In the genomic region with DNA sequence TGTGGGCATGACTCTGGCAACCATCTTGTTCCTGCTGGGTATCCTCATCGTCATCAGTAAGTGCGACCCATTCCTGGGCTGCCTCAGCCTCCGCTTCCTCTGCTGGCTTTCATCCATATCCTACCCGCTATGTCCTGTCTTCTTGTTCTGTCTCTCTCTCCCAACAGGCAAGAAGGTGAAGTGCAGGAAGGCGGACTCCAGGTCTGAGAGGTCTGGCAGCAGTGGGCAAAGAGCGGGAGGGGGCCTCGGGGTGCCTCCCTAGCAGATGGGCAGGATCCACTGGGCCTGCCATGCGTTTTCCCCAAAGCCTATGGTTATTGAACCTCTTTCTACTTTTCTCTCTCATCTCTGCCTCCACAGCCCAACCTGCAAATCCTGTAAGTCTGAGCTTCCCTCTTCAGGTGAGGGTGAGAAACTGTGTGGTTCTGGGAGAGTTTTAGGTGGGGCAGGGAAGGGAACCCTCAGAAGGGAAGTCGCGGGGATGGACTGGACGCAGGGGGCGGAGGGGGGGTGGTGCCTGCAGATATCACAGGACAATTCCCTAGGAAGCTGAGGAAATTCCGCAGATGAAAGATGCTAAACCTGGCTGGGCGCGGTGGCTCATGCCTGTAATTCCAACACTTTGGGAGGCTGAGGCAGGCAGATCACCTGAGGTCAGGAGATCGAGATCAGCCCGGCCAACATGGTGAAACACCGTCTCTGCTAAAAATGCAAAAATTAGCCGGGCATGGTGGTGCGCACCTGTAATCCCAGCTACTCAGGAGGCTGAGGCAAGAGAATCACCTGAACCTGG, we compare ENCODE assay signal across 27 cellular contexts. TPM values are rescaled to one million over a fixed set of nuclear protein-coding genes. Genes with fewer than 3 reads are reported as not detected.
DNase-seq lines count a peak whose midpoint lies in the region; ATAC-seq and TF ChIP-seq lines count a peak whose summit lies in the region.
"Had no signal": no experiment of that assay in that cellular context is flagged by ENCODE, and none has a peak within 500 bp of the region (broad histone marks: within the 10 kb centered on the region; RNA-seq: fewer than 3 reads in every experiment).

No MANE protein-coding gene starts in this region.

- H3K4me1 ChIP-seq in osteoblast (ENCODE audit: insufficient read depth, low read length): peaks cover 13% of the 10 kb centered on the region

- H3K4me3 Mint-ChIP-seq in T-helper 17 cell: peak overlapping the region; percentile 31

- H3K36me3 Mint-ChIP-seq in T-helper 17 cell (ENCODE audit: low read depth): peaks cover 7% of the 10 kb centered on the region

- H3K36me3 ChIP-seq in osteoblast (ENCODE audit: insufficient read depth, low read length): no peaks in the 10 kb centered on the region
- H3K36me3 ChIP-seq: cardiac muscle cell, esophagus muscularis mucosa had no signal

- no peaks in the 10 kb centered on the region for H4K20me1 ChIP-seq in osteoblast (ENCODE audit: insufficient read depth, low read length)

- ATAC-seq in T-helper 17 cell: no peak
- ATAC-seq: activated T-cell treated with anti-CD3 and anti-CD28 coated beads, Interleukin-2, amount 50 U/mL, for 72 hours; left colon had no signal

- peak overlapping the region; percentile 32 for H3K27ac Mint-ChIP-seq in T-helper 17 cell
- H3K27ac Mint-ChIP-seq: activated CD4-positive, alpha-beta T cell treated with anti-CD3 and anti-CD28 coated beads, Interleukin-2, amount 10 ng/mL, durations not matched to agents 24 days and 14 days; activated T-cell treated with anti-CD3 and anti-CD28 coated beads, Interleukin-2, amount 50 U/mL, for 72 hours; memory B cell had no signal

- H3K9me3 ChIP-seq in T-helper 17 cell (ENCODE audit: control insufficient read depth, low read length, poor library complexity, severe bottlenecking) (no peaks in the 10 kb centered on the region), osteoblast (ENCODE audit: low read depth, low read length) (no peaks in the 10 kb centered on the region)
- H3K9me3 ChIP-seq: esophagus muscularis mucosa, SK-N-SH had no signal

- peaks cover 36% of the 10 kb centered on the region for H3K4me1 Mint-ChIP-seq in T-helper 17 cell

- H3K4me3 ChIP-seq in osteoblast (ENCODE audit: insufficient read depth, low read length): no peak overlapping the region
- H3K4me3 ChIP-seq: cardiac muscle cell, esophagus muscularis mucosa had no signal

- no peak overlapping the region for H3K27ac ChIP-seq in osteoblast (ENCODE audit: low read depth, low read length)
- H3K27ac ChIP-seq: cardiac muscle cell, esophagus muscularis mucosa had no signal

- H2AFZ ChIP-seq in osteoblast (ENCODE audit: low read length): no peak overlapping the region

- DNase-seq in NCI-H2227 (lab: John Stamatoyannopoulos, UW; ENCODE audit: unreplicated experiment): peak; percentile 57
- no peak for DNase-seq in NCI-H2227 treated with DMSO at 0.1 percent for 48 hours (lab: John Stamatoyannopoulos, UW)
- no peak for DNase-seq in T-helper 17 cell
- DNase-seq in osteoblast (ENCODE audit: insufficient read length, low spot score, missing footprints): peak; percentile 46
- DNase-seq in GM03348 (ENCODE audit: low spot score): no peak
- no peak for DNase-seq in NCI-H2171 treated with DMSO at 0.1 percent for 48 hours (lab: John Stamatoyannopoulos, UW)
- DNase-seq: activated CD4-positive, alpha-beta T cell treated with anti-CD3 and anti-CD28 coated beads, Interleukin-2, amount 10 ng/mL, durations not matched to agents 24 days and 14 days; activated naive CD4-positive, alpha-beta T cell treated with anti-CD3 and anti-CD28 coated beads, Interleukin-2, amount 10 ng/mL, durations not matched to agents 7 days and 5 days; activated T-cell treated with anti-CD3 and anti-CD28 coated beads, Interleukin-2, amount 50 U/mL, for 72 hours; cortex of kidney; DMS79; left colon; NCI-H1694 treated with DMSO at 0.1 percent for 48 hours; NCI-H774; occipital lobe; SK-N-SH; small intestine; stimulated activated CD4-positive, alpha-beta T cell treated with anti-CD3 and anti-CD28 coated beads, Interleukin-1b, Interleukin-23, amount 100 ng/mL, for 48 hours had no signal

- H3K4me2 ChIP-seq in osteoblast (ENCODE audit: insufficient read depth, low read length): no peak overlapping the region
- H3K4me2 ChIP-seq: SK-N-SH had no signal

- H3K27me3 Mint-ChIP-seq in T-helper 17 cell: no peaks in the 10 kb centered on the region

- TF ChIP-seq CTCF in osteoblast (IDR thresholded peaks at IDR 0.05; ENCODE audit: extremely low read depth, low read depth, low read length): no peak

- H3K27me3 ChIP-seq in osteoblast (ENCODE audit: insufficient read depth, low read length): peaks cover 2% of the 10 kb centered on the region

- H3K79me2 ChIP-seq in osteoblast (ENCODE audit: insufficient read depth, low read length): peaks cover 19% of the 10 kb centered on the region

RNA-seq across cellular contexts. Expression of a gene that starts 3.1 kb away (rescaled TPM):
- 100 to 1,000 TPM; 533 to 557 TPM for total RNA-seq in T-helper 17 cell
- 29.0 and 32.4 TPM in 2 replicates for total RNA-seq in osteoblast
- total RNA-seq: frontal cortex, occipital lobe had no signal

RNA-seq across cellular contexts. Expression of a gene that starts 8.4 kb away (rescaled TPM):
- total RNA-seq in T-helper 17 cell: 10 to 100 TPM; 17.1 to 20.6 TPM
- total RNA-seq in osteoblast: not detected in 2 replicates
- total RNA-seq: A172, left colon, LHCN-M2, myocyte had no signal

RNA-seq across cellular contexts. Expression of a gene that starts 12.8 kb away (rescaled TPM):
- 1 to 10 TPM; 1.8 to 4.7 TPM for total RNA-seq in T-helper 17 cell
- total RNA-seq in osteoblast: not detected in 2 replicates
- total RNA-seq: A172, frontal cortex, H4, LHCN-M2, occipital lobe had no signal

RNA-seq across cellular contexts. Expression of a gene that starts 16.6 kb away (rescaled TPM):
- total RNA-seq in T-helper 17 cell (under 1 TPM; 0.39 to 0.52 TPM), osteoblast (0.59 and 0.72 TPM in 2 replicates)
- total RNA-seq: A172, H4, LHCN-M2 had no signal

RNA-seq across cellular contexts. Expression of a gene that starts 35.8 kb away (rescaled TPM):
- not detected for total RNA-seq in T-helper 17 cell
- total RNA-seq in osteoblast: not detected in 2 replicates
- total RNA-seq: activated CD4-positive, alpha-beta T cell treated with anti-CD3 and anti-CD28 coated beads, Interleukin-2, amount 10 ng/mL, durations not matched to agents 24 days and 14 days; activated T-cell treated with anti-CD3 and anti-CD28 coated beads, Interleukin-2, amount 50 U/mL, for 72 hours; cardiac muscle cell; frontal cortex; H4; LHCN-M2; occipital lobe; T-helper 2 cell treated with Interferon-gamma antibody and Interleukin-4, amounts not matched to agents 100 ng/mL and 5 ng/mL, for 36 hours had no signal

Comparison
In these comparisons a context has a peak if more than half of its experiments do, and no peak if none do; other contexts are left out.
1. DNase-seq: peak in NCI-H2227 (single experiment) and osteoblast (single experiment); none in NCI-H2227 treated with DMSO at 0.1 percent for 48 hours (single experiment), T-helper 17 cell (0 of 3), GM03348 (single experiment) and NCI-H2171 treated with DMSO at 0.1 percent for 48 hours (single experiment).
2. RNA of a gene that starts 3.1 kb away (total RNA-seq): 533 to 557 TPM in T-helper 17 cell; 29.0 to 32.4 TPM in osteoblast; every median in the first group is over 10 times any median in the second.
3. RNA of a gene that starts 8.4 kb away (total RNA-seq): 17.1 to 20.6 TPM in T-helper 17 cell; not detected in osteoblast; every median in the first group is over 10 times any median in the second.